In the genomic region with DNA sequence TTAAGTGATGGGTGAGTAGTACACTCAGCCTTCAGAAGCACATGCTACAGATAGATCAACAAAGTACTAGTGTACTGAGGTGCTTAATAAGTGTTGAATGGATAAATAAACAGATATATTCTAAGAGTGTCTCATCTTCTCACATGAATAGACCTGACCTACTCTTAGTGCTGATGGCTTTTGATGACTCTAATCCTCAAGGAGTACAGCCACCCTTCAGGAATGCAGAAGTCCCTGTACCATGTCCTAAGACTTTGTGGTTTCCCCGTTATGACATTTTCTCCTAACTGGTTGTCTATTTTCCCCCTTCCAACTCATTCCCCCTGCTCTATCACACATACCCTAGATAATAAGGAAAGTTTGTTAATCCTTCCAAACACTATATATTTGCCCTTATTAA, we compare ENCODE assay signal across 19 cellular contexts.
"Had no signal": no experiment of that assay in that cellular context is flagged by ENCODE, and none has a peak within 500 bp of the region (broad histone marks: within the 10 kb centered on the region; RNA-seq: fewer than 3 reads in every experiment).

No MANE protein-coding gene starts in this region.

- ATAC-seq: body of pancreas; left colon; stimulated activated naive CD8-positive, alpha-beta T cell treated with anti-CD3 and anti-CD28 coated beads, Interleukin-15, amount 100 ng/mL, for 72 hours; WTC11 had no signal

- DNase-seq: activated CD4-positive, alpha-beta memory T cell treated with anti-CD3 and anti-CD28 coated beads, Interleukin-2, amount 10 ng/mL, durations not matched to agents 7 days and 5 days; activated CD4-positive, alpha-beta T cell treated with anti-CD3 and anti-CD28 coated beads for 4 hours; activated CD8-positive, alpha-beta memory T cell treated with anti-CD3 and anti-CD28 coated beads, Interleukin-2, amount 50 U/mL, for 4 hours; activated effector memory CD4-positive, alpha-beta T cell treated with anti-CD3 and anti-CD28 coated beads, Interleukin-2, amount 50 U/mL, for 16 hours; activated T-cell treated with anti-CD3 and anti-CD28 coated beads, Interleukin-2, amount 50 U/mL, for 48 hours; adrenal gland; body of pancreas; central memory CD4-positive, alpha-beta T cell; colonic mucosa; esophagus squamous epithelium; glutamatergic neuron; left colon; naive B cell; sigmoid colon; stimulated activated CD4-positive, alpha-beta T cell treated with anti-CD3 and anti-CD28 coated beads, Interleukin-1b, Interleukin-23, amount 100 ng/mL, for 48 hours; stimulated activated naive CD8-positive, alpha-beta T cell treated with anti-CD3 and anti-CD28 coated beads, Interleukin-15, amount 100 ng/mL, for 72 hours had no signal

- H3K4me3 ChIP-seq: adrenal gland, body of pancreas, colonic mucosa, esophagus squamous epithelium, lung, neural progenitor cell, sigmoid colon had no signal
